In genomic region chr2:68282814-68283812, GRCh38 we compare ENCODE assay signal across 1 cellular context.
TF ChIP-seq lines count a peak whose summit lies in the region.

No MANE protein-coding gene starts in this region.

TF ChIP-seq in GM23338, 12 proteins besides CTCF, POLR2A, EP300 and RAD21 (continued from another document):
- TF ChIP-seq ZNF462 (CRISPR knock-in tag; IDR thresholded peaks at IDR 0.05) (no peak), REST (IDR thresholded peaks at IDR 0.05; ENCODE audit: unreplicated experiment) (no peak), CREB1 (CRISPR knock-in tag; IDR thresholded peaks at IDR 0.05; ENCODE audit: low read depth) (no peak), STAT1 (IDR thresholded peaks at IDR 0.05; ENCODE audit: unreplicated experiment) (no peak), EZH2phosphoT487 (IDR thresholded peaks at IDR 0.05; ENCODE audit: unreplicated experiment) (no peak)
